13 cellular contexts compared by ENCODE assay signal in genomic region chr10:86851329-86852207, GRCh38.
DNase-seq lines count a peak whose midpoint lies in the region; ATAC-seq, FAIRE-seq and TF ChIP-seq lines count a peak whose summit lies in the region.
"Had no signal": no experiment of that assay in that cellular context is flagged by ENCODE, and none has a peak within 500 bp of the region (broad histone marks: within the 10 kb centered on the region; RNA-seq: fewer than 3 reads in every experiment).

No MANE protein-coding gene starts in this region.

- peaks cover 15% of the 10 kb centered on the region for H3K36me3 Mint-ChIP-seq in HFFc6 (ENCODE audit: low read depth)

- TF ChIP-seq CTCF in A549 (IDR thresholded peaks at IDR 0.05) (no peak), HFFc6 (IDR thresholded peaks at IDR 0.05) (no peak), left lung (IDR thresholded peaks at IDR 0.05) (no peak)

- no peak for ATAC-seq in A549
- peak; percentile 62 for ATAC-seq in esophagus mucosa
- ATAC-seq in left lung, result peak; percentile 54

- TF ChIP-seq EP300 in A549 (IDR thresholded peaks at IDR 0.05), result no peak

- H3K27ac Mint-ChIP-seq in HFFc6, result peak overlapping the region; percentile 58

- H3K27me3 Mint-ChIP-seq in HFFc6 (ENCODE audit: insufficient read depth), result peaks cover 3% of the 10 kb centered on the region; the same call in 1 of the 2 replicates
- H3K27me3 Mint-ChIP-seq: central memory CD8-positive, alpha-beta T cell had no signal

- H3K4me1 ChIP-seq in A549 (no peaks in the 10 kb centered on the region), left lung (no peaks in the 10 kb centered on the region)

- POLR2A ChIA-PET in A549 (lab: Yijun Ruan, JAX), result no interaction called here

- FAIRE-seq in A549 (lab: Jason Lieb, UNC), result no peak

- no peaks in the 10 kb centered on the region for H3K9me3 ChIP-seq in A549
- no peaks in the 10 kb centered on the region for H3K9me3 ChIP-seq in left lung
- H3K9me3 ChIP-seq: esophagus muscularis mucosa had no signal

- DNase-seq in A549 (ENCODE audit: low read depth in 1 of 2, low spot score in 1 of 2), result no peak
- DNase-seq in HFFc6, result peak; percentile 61
- DNase-seq in left lung, result no peak
- DNase-seq in NCI-H1930 (lab: John Stamatoyannopoulos, UW), result no peak
- DNase-seq in NCI-H2107 treated with DMSO at 0.1 percent for 48 hours (lab: John Stamatoyannopoulos, UW; ENCODE audit: unreplicated experiment), result no peak
- no peak for DNase-seq in NCI-H524 (lab: John Stamatoyannopoulos, UW)
- DNase-seq in mesenteric fat pad (ENCODE audit: low spot score), result no peak
- DNase-seq: activated CD4-positive, alpha-beta T cell treated with anti-CD3 and anti-CD28 coated beads, Interleukin-2, amount 50 U/mL, for 4 hours; DMS 273 treated with DMSO at 0.1 percent for 48 hours; MM.1S had no signal

- H3K4me1 Mint-ChIP-seq in HFFc6 (ENCODE audit: low read depth), result peaks cover 19% of the 10 kb centered on the region
- H3K4me1 Mint-ChIP-seq: central memory CD8-positive, alpha-beta T cell had no signal

- no peak overlapping the region for H3K4me2 ChIP-seq in A549

- H3K27me3 ChIP-seq in left lung, result no peaks in the 10 kb centered on the region
- H3K27me3 ChIP-seq: esophagus muscularis mucosa had no signal

- WGBS in A549 (ENCODE audit: missing lambda C conversion rate), result 89% methylated on average over 11 of the region's 11 CpGs

- H3K4me3 Mint-ChIP-seq in HFFc6, result peak overlapping the region; percentile 8; the same call in 1 of the 2 replicates
- H3K4me3 Mint-ChIP-seq: central memory CD8-positive, alpha-beta T cell had no signal

- TF ChIP-seq RAD21 in A549 (conservative IDR thresholded peaks at IDR 0.05 in 1 of 2, IDR thresholded peaks at IDR 0.05 in 1 of 2), result no peak

- H3K27ac ChIP-seq in A549 (no peak overlapping the region), left lung (no peak overlapping the region)

- no peaks in the 10 kb centered on the region for H3K36me3 ChIP-seq in left lung
- H3K36me3 ChIP-seq: esophagus muscularis mucosa had no signal

- H3K4me3 ChIP-seq in A549 (no peak overlapping the region), left lung (no peak overlapping the region)
- H3K4me3 ChIP-seq: esophagus muscularis mucosa had no signal

- intact Hi-C loops in left lung (cut with DNase I), result no loop called here

- no peak for TF ChIP-seq POLR2A in A549 (IDR thresholded peaks at IDR 0.05; ENCODE audit: low read length)

- no peaks in the 10 kb centered on the region for H3K9me3 Mint-ChIP-seq in HFFc6
- H3K9me3 Mint-ChIP-seq: central memory CD8-positive, alpha-beta T cell had no signal

- CTCF ChIA-PET in A549 (lab: Yijun Ruan, JAX), result interaction anchor here (0.7 to 1.2 kb wide), 2 partner anchors 10 to 36 kb away, joined by 4 read pairs; no protein-coding TSS in a partner anchor

TF ChIP-seq in A549, 52 proteins besides CTCF, POLR2A, EP300 and RAD21:
- no peak for TF ChIP-seq NR3C1 (IDR thresholded peaks at IDR 0.05)
- TF ChIP-seq MAFK (IDR thresholded peaks at IDR 0.05; ENCODE audit: partially characterized antibody), result peak; percentile 88
- TF ChIP-seq RNF2 (IDR thresholded peaks at IDR 0.05; ENCODE audit: borderline replicate concordance, low read depth), result no peak
- TF ChIP-seq CHD4 (IDR thresholded peaks at IDR 0.05; ENCODE audit: borderline replicate concordance), result no peak
- TF ChIP-seq FOSB (CRISPR knock-in tag; IDR thresholded peaks at IDR 0.05), result no peak
- TF ChIP-seq HOXB5 (CRISPR knock-in tag; IDR thresholded peaks at IDR 0.05), result no peak

Comparison
In these comparisons a context has a peak if more than half of its experiments do, and no peak if none do; other contexts are left out.
1. ATAC-seq: peak in esophagus mucosa (single experiment) and left lung (single experiment); none in A549 (0 of 2).